19 cellular contexts compared by ENCODE assay signal in the genomic region with DNA sequence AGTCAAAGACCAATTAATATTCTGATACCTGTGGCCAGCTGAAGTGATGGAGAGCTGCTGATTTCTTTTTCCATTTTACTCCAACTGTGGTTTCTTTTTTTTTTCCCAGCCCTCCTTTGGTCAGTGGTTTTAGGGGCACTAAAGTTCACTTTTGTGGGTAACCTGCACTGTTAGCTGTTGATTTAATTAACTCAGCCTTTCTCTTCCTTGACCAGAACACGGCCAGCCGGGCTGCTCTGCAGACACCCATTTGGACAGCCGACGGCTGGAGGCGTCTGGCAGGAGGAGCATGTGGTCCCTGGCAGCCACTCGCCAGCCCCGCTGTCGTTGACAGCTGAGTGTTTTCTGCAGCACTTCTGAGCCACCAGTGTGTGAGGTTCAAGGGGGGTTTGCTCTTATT.
DNase-seq lines count a peak whose midpoint lies in the region; ATAC-seq lines count a peak whose summit lies in the region.
"Had no signal": no experiment of that assay in that cellular context is flagged by ENCODE, and none has a peak within 500 bp of the region (broad histone marks: within the 10 kb centered on the region; RNA-seq: fewer than 3 reads in every experiment).

No MANE protein-coding gene starts in this region.

- H3K27me3 Mint-ChIP-seq in activated T-helper 1 cell treated with anti-CD3 and anti-CD28 coated beads, Interleukin-12 subunit alpha, Interleukin-12 subunit beta, Interleukin-2, Interleukin-4 antibody, amounts not matched to agents 30 ng/mL and 10 ng/mL and 1 ng/mL, durations not matched to agents 14 hours and 24 hours and 36 hours (ENCODE audit: insufficient read depth), result peaks cover 20% of the 10 kb centered on the region
- H3K27me3 Mint-ChIP-seq: IgD-negative memory B cell had no signal

- ATAC-seq in GM18870 (IDR thresholded peaks at IDR 0.05; ENCODE audit: unreplicated experiment), result no peak
- ATAC-seq: left lobe of liver, psoas muscle had no signal

- DNase-seq in AG20443 (ENCODE audit: low spot score) (peak; percentile 51), ELF-1 (ENCODE audit: low read depth, low spot score) (peak; percentile 52), astrocyte of the hippocampus (ENCODE audit: low read depth, low spot score) (peak; percentile 79), myocyte (ENCODE audit: low read depth) (peak; percentile 75), NCI-H1694 (lab: John Stamatoyannopoulos, UW) (no peak), DMS79 (lab: John Stamatoyannopoulos, UW) (no peak)
- DNase-seq in activated T-helper 1 cell treated with anti-CD3 and anti-CD28 coated beads, Interleukin-12 subunit alpha, Interleukin-12 subunit beta, Interleukin-2, Interleukin-4 antibody, amounts not matched to agents 30 ng/mL and 10 ng/mL and 1 ng/mL, durations not matched to agents 14 hours and 24 hours and 36 hours (ENCODE audit: low spot score), result no peak
- DNase-seq: activated CD4-positive, alpha-beta T cell treated with anti-CD3 and anti-CD28 coated beads, Interleukin-2, amount 50 U/mL, for 4 hours; DMS 273 treated with DMSO at 0.1 percent for 48 hours; GOT3; NCI-H2081; NCI-H69; psoas muscle; stimulated activated naive CD4-positive, alpha-beta T cell had no signal

- H3K4me3 Mint-ChIP-seq in activated T-helper 1 cell treated with anti-CD3 and anti-CD28 coated beads, Interleukin-12 subunit alpha, Interleukin-12 subunit beta, Interleukin-2, Interleukin-4 antibody, amounts not matched to agents 30 ng/mL and 10 ng/mL and 1 ng/mL, durations not matched to agents 14 hours and 24 hours and 36 hours, result no peak overlapping the region
- H3K4me3 Mint-ChIP-seq: activated naive CD8-positive, alpha-beta T cell treated with anti-CD3 and anti-CD28 coated beads, Interleukin-2, amount 50 U/mL, for 24 hours had no signal

- peaks cover 25% of the 10 kb centered on the region for H3K4me1 Mint-ChIP-seq in activated T-helper 1 cell treated with anti-CD3 and anti-CD28 coated beads, Interleukin-12 subunit alpha, Interleukin-12 subunit beta, Interleukin-2, Interleukin-4 antibody, amounts not matched to agents 30 ng/mL and 10 ng/mL and 1 ng/mL, durations not matched to agents 14 hours and 24 hours and 36 hours (ENCODE audit: low read depth)

- H3K27ac Mint-ChIP-seq in activated T-helper 1 cell treated with anti-CD3 and anti-CD28 coated beads, Interleukin-12 subunit alpha, Interleukin-12 subunit beta, Interleukin-2, Interleukin-4 antibody, amounts not matched to agents 30 ng/mL and 10 ng/mL and 1 ng/mL, durations not matched to agents 14 hours and 24 hours and 36 hours, result no peak overlapping the region
- H3K27ac Mint-ChIP-seq: activated naive CD8-positive, alpha-beta T cell treated with anti-CD3 and anti-CD28 coated beads, Interleukin-2, amount 50 U/mL, for 24 hours had no signal

- H3K9me3 Mint-ChIP-seq in activated T-helper 1 cell treated with anti-CD3 and anti-CD28 coated beads, Interleukin-12 subunit alpha, Interleukin-12 subunit beta, Interleukin-2, Interleukin-4 antibody, amounts not matched to agents 30 ng/mL and 10 ng/mL and 1 ng/mL, durations not matched to agents 14 hours and 24 hours and 36 hours, result no peaks in the 10 kb centered on the region
- H3K9me3 Mint-ChIP-seq: activated naive CD8-positive, alpha-beta T cell treated with anti-CD3 and anti-CD28 coated beads, Interleukin-2, amount 50 U/mL, for 24 hours; activated T-cell treated with anti-CD3 and anti-CD28 coated beads, Interleukin-2, amount 50 U/mL, for 4 hours; IgD-negative memory B cell had no signal

- H3K36me3 Mint-ChIP-seq in activated T-helper 1 cell treated with anti-CD3 and anti-CD28 coated beads, Interleukin-12 subunit alpha, Interleukin-12 subunit beta, Interleukin-2, Interleukin-4 antibody, amounts not matched to agents 30 ng/mL and 10 ng/mL and 1 ng/mL, durations not matched to agents 14 hours and 24 hours and 36 hours (ENCODE audit: low read depth), result peaks cover 1% of the 10 kb centered on the region

- intact Hi-C loops in activated T-helper 1 cell treated with anti-CD3 and anti-CD28 coated beads, Interleukin-12 subunit alpha, Interleukin-12 subunit beta, Interleukin-2, Interleukin-4 antibody, amounts not matched to agents 30 ng/mL and 10 ng/mL and 1 ng/mL, durations not matched to agents 14 hours and 24 hours and 36 hours (cut with micrococcal nuclease), result no loop called here

Comparison
In these comparisons a context has a peak if more than half of its experiments do, and no peak if none do; other contexts are left out.
1. DNase-seq: peak in AG20443 (single experiment), ELF-1 (single experiment), astrocyte of the hippocampus (single experiment) and myocyte (single experiment); none in NCI-H1694 (single experiment), activated T-helper 1 cell treated with anti-CD3 and anti-CD28 coated beads, Interleukin-12 subunit alpha, Interleukin-12 subunit beta, Interleukin-2, Interleukin-4 antibody, amounts not matched to agents 30 ng/mL and 10 ng/mL and 1 ng/mL, durations not matched to agents 14 hours and 24 hours and 36 hours (single experiment) and DMS79 (single experiment).